8 cellular contexts compared by ENCODE assay signal in the genomic region with DNA sequence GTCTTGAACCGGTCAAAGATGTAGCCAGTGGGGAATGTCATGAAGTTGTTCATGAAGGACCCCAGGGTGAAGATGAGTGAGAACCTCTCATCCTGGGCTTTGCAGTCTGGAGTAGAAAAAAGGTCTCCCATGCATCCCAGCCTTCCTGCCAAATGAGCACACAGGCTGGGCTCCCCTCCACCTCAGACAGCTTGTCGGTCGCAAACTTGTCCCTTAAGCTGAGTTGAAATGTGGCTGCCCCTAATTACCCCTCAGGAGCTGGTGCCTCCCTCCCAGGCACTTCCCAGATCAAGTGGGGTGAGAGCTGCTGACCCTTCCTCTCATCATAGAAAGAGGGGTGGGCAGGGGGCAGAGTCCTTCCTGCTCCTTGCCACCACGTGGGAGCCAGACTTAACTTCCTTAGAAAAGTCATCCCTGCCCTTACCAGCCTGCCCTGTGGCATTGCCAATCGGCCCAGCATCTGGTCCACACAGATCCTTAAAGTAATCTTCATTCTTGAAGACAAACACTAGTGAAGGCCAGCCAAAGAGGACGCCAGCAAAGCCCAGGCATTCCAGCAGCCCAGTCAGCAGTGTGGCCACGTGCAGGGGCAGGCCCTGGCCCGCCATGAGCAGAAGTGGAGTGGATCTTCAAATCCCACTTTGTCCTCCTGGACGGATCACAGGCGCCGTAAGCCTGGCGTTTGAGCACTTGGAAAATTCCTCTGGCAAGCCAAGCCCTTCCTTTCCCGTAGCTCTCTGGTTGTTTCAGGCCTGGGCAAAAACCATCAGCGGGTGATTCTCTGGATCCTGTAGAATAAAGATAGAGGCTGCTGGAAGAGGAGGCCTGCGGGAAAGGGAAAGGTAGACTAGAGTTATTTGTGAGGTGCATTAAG. TPM values are rescaled to one million over a fixed set of nuclear protein-coding genes. Genes with fewer than 3 reads are reported as not detected.
DNase-seq lines count a peak whose midpoint lies in the region; ATAC-seq and TF ChIP-seq lines count a peak whose summit lies in the region.

No MANE protein-coding gene starts in this region.

- H4K20me1 ChIP-seq in BLaER1 = peaks cover 38% of the 10 kb centered on the region

- H3K36me3 ChIP-seq in BLaER1 (peaks cover 47% of the 10 kb centered on the region), mucosa of descending colon (ENCODE audit: low read depth) (no peaks in the 10 kb centered on the region), aorta (ENCODE audit: control insufficient read depth in 1 of 2, insufficient read depth in 2 of 2, low read length in 1 of 2) (no peaks in the 10 kb centered on the region)

- intact Hi-C loops in dorsolateral prefrontal cortex (cut with DNase I) = no loop called here
- intact Hi-C loops in mucosa of descending colon (cut with DNase I, micrococcal nuclease) = no loop called here
- intact Hi-C loops in aorta (cut with DNase I) = loop anchor here in 1 of 2 donors (5.0 kb wide), 1 partner anchor 94 kb away; no protein-coding TSS in a partner anchor

- H3K4me2 ChIP-seq in BLaER1 = peak overlapping the region; percentile 100

- H3K9me3 ChIP-seq in BLaER1 = no peaks in the 10 kb centered on the region
- H3K9me3 ChIP-seq in mucosa of descending colon = no peaks in the 10 kb centered on the region
- no peaks in the 10 kb centered on the region for H3K9me3 ChIP-seq in aorta (ENCODE audit: control insufficient read depth, low read length)

- H3K4me3 ChIP-seq in BLaER1 (peak overlapping the region; percentile 76), dorsolateral prefrontal cortex (peak overlapping the region in 31 of 59 donors; percentile 43 to 70 (median 61)), mucosa of descending colon (no peak overlapping the region), aorta (ENCODE audit: low read length in 2 of 2) (peak overlapping the region in 1 of 2 donors; percentile 13)

- 24 to 26% methylated on average over 15 of the region's 15 CpGs for WGBS in aorta, 2 donors

- peak overlapping the region; percentile 90 for H3K9ac ChIP-seq in BLaER1

- ATAC-seq in mucosa of descending colon (peak; percentile 3), aorta (ENCODE audit: low FRiP score) (peak; percentile 69), HG03135 (IDR thresholded peaks at IDR 0.05; ENCODE audit: unreplicated experiment) (no peak)

- peak; percentile 55 for DNase-seq in RPMI8226
- no peak for DNase-seq in dorsolateral prefrontal cortex
- peak; percentile 28 to 65 (median 48) for DNase-seq in mucosa of descending colon
- peak; percentile 79 to 85 for DNase-seq in aorta
- no peak for DNase-seq in NCI-H1417 (lab: John Stamatoyannopoulos, UW)
- DNase-seq in NOMO-1 treated with dmso at 0.1 percent for 144 hours (lab: John Stamatoyannopoulos, UW; ENCODE audit: unreplicated experiment) = no peak

- H3K27ac ChIP-seq in BLaER1 = peak overlapping the region; percentile 94
- peak overlapping the region in 28 of 59 donors; percentile 1 to 81 (median 60) for H3K27ac ChIP-seq in dorsolateral prefrontal cortex
- H3K27ac ChIP-seq in aorta (ENCODE audit: low read depth in 1 of 2, low read length in 2 of 2) = peak overlapping the region; percentile 20 to 96

- TF ChIP-seq CTCF in dorsolateral prefrontal cortex (IDR thresholded peaks at IDR 0.05 in 54 of 56, conservative IDR thresholded peaks at IDR 0.05 in 2 of 56; ENCODE audit: low read depth in 1 of 56, partially characterized antibody in 56 of 56) (no peak), mucosa of descending colon (IDR thresholded peaks at IDR 0.05) (no peak)

- H3K4me1 ChIP-seq in BLaER1 (peaks cover 61% of the 10 kb centered on the region), mucosa of descending colon (ENCODE audit: low read depth) (peaks cover 17% of the 10 kb centered on the region), aorta (ENCODE audit: control insufficient read depth in 1 of 2, insufficient read depth in 2 of 2, low read length in 2 of 2) (peaks cover 0 to 14% of the 10 kb centered on the region in 2 donors)

- H3K27me3 ChIP-seq in BLaER1 (no peaks in the 10 kb centered on the region), dorsolateral prefrontal cortex (peaks cover 0 to 7% (median 0%) of the 10 kb centered on the region in 45 donors), aorta (ENCODE audit: control insufficient read depth in 1 of 2, insufficient read depth in 2 of 2, low read length in 1 of 2) (no peaks in the 10 kb centered on the region)

RNA-seq across cellular contexts. Expression of a gene that starts 1.1 kb away (rescaled TPM):
- total RNA-seq in dorsolateral prefrontal cortex (10 to 100 TPM in 13 of 120 experiments, 1 to 10 TPM in 107; 2.5 to 22.1 (median 6.5) TPM), mucosa of descending colon (10 to 100 TPM in 2 of 3 donors, 1 to 10 TPM in 1; 6.3 to 24.4 (median 16.9) TPM), aorta (10 to 100 TPM; 59.7 to 97.8 TPM)
- 10 to 100 TPM; 28.0 to 30.4 TPM for polyA plus RNA-seq in aorta

RNA-seq across cellular contexts. Expression of a gene that starts 34.5 kb away (rescaled TPM):
- total RNA-seq in dorsolateral prefrontal cortex (10 to 100 TPM in 119 of 120 experiments, 1 to 10 TPM in 1; 8.1 to 75.2 (median 32.4) TPM), mucosa of descending colon (under 1 TPM; 0.38 to 0.73 (median 0.48) TPM), aorta (1 to 10 TPM; 1.1 to 4.3 TPM)
- under 1 TPM in 1 of 2 donors, not detected in 1; 0.20 TPM for polyA plus RNA-seq in aorta

RNA-seq across cellular contexts. Expression of a gene that starts 35.4 kb away (rescaled TPM):
- under 1 TPM in 2 of 120 experiments, not detected in 118; 0.28 to 0.47 TPM for total RNA-seq in dorsolateral prefrontal cortex
- under 1 TPM in 1 of 3 donors, not detected in 2; 0.24 TPM for total RNA-seq in mucosa of descending colon
- total RNA-seq in aorta = under 1 TPM; 0.39 to 0.84 TPM
- polyA plus RNA-seq in aorta = under 1 TPM in 1 of 2 donors, not detected in 1; 0.15 TPM

RNA-seq across cellular contexts. Expression of a gene that starts 44.9 kb away (rescaled TPM):
- total RNA-seq in dorsolateral prefrontal cortex (not detected), mucosa of descending colon (not detected), aorta (not detected)
- not detected for polyA plus RNA-seq in aorta

Comparison
In these comparisons a context has a peak if more than half of its experiments do, and no peak if none do; other contexts are left out.
1. DNase-seq: peak in RPMI8226 (single experiment), mucosa of descending colon (3 of 3) and aorta (2 of 2); none in dorsolateral prefrontal cortex (0 of 10), NCI-H1417 (0 of 3) and NOMO-1 treated with dmso at 0.1 percent for 144 hours (single experiment).